Comparison of ENCODE assay signal across 8 cellular contexts in the genomic region with DNA sequence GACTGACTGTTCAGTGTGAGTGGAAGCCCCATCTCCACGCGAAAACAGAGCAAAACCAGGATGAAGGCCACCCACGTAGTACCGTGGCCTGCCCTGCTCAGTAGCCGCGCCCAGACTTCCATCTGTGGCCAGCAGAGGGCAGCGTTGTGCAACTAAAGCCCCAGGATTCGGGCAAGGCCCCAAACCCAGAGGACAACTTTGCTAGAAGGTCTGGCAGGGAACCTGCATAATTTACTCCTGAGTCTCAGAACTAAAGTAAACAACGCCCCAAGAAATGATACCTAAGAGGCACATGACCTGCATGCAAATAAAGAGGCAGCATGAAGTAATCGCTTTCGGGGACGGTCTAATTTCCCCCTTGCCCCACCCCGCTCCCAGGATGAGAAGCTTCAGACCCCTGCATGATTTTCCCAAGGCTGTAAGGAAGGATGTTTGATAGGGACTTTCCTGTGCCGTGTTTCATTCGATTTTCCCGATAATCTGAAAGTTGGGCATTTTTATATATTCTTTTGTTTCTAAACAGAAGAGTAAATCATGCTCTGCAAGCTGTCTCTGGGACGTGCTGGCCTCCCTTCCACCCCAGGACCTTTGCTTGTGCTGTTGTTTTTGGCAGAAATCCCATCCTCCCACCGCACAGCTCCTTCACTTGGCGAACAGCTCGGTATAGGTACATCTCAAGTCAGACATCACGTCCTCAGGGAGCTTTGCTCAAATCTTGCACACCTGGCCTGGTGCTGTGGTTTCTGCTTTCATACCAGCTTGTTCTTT. TPM values are rescaled to one million over a fixed set of nuclear protein-coding genes. Genes with fewer than 3 reads are reported as not detected.
DNase-seq lines count a peak whose midpoint lies in the region; ATAC-seq and TF ChIP-seq lines count a peak whose summit lies in the region.

No MANE protein-coding gene starts in this region.

- peak; percentile 70 for ATAC-seq in HG03097 (IDR thresholded peaks at IDR 0.05; ENCODE audit: low FRiP score, unreplicated experiment)

- H3K4me3 ChIP-seq in epithelial cell of esophagus (ENCODE audit: low read length), result no peak overlapping the region

- peak; percentile 94 for TF ChIP-seq CTCF in epithelial cell of esophagus (IDR thresholded peaks at IDR 0.05; ENCODE audit: insufficient read depth, low read depth, low read length, missing control alignments)

- DNase-seq in NCI-H2081 (lab: John Stamatoyannopoulos, UW), result peak; percentile 25 to 52
- no peak for DNase-seq in NCI-H2081 treated with DMSO at 0.1 percent for 48 hours (lab: John Stamatoyannopoulos, UW)
- DNase-seq in NK-92 treated with Interleukin-12 subunit alpha and Interleukin-12 subunit beta, amount 100 ng/mL, for 24 hours (lab: John Stamatoyannopoulos, UW), result peak; percentile 17
- peak; percentile 54 for DNase-seq in activated CD8-positive, alpha-beta memory T cell treated with anti-CD3 and anti-CD28 coated beads, Interleukin-2, amount 50 U/mL, for 24 hours (ENCODE audit: extremely low read depth)
- peak; percentile 93 for DNase-seq in epithelial cell of esophagus (ENCODE audit: low read depth)
- peak; percentile 73 for DNase-seq in mucosa of gallbladder (ENCODE audit: low spot score)
- DNase-seq in stimulated activated CD8-positive, alpha-beta memory T cell treated with anti-CD3 and anti-CD28 coated beads, Interleukin-4, amount 100 ng/mL, for 4 hours (ENCODE audit: low read depth in 2 of 2, low spot score in 1 of 2), result peak; percentile 49 to 77

RNA-seq across cellular contexts. Expression of a gene that starts 18.6 kb away (rescaled TPM):
- 104 TPM for total RNA-seq in mucosa of gallbladder
